Comparison of ENCODE assay signal across 29 cellular contexts in genomic region chr2:58660046-58660445, GRCh38.
"Had no signal": no experiment of that assay in that cellular context is flagged by ENCODE, and none has a peak within 500 bp of the region (broad histone marks: within the 10 kb centered on the region; RNA-seq: fewer than 3 reads in every experiment).

No MANE protein-coding gene starts in this region.

- ATAC-seq: activated T-helper 17 cell treated with anti-CD3 and anti-CD28 coated beads, Interleukin-2, amount 50 U/mL, for 72 hours; body of pancreas; effector memory CD8-positive, alpha-beta T cell; foreskin keratinocyte; gastrocnemius medialis had no signal

- H3K9me3 ChIP-seq: body of pancreas, esophagus muscularis mucosa, gastrocnemius medialis had no signal

- H3K9me3 Mint-ChIP-seq: activated CD4-positive, alpha-beta memory T cell treated with anti-CD3 and anti-CD28 coated beads, Interleukin-2, amount 10 ng/mL, durations not matched to agents 7 days and 5 days; activated CD4-positive, alpha-beta T cell treated with anti-CD3 and anti-CD28 coated beads, Interleukin-2, amount 10 ng/mL, durations not matched to agents 7 days and 5 days; activated T-cell treated with anti-CD3 and anti-CD28 coated beads, Interleukin-2, amount 50 U/mL, for 24 hours; activated T-helper 17 cell treated with anti-CD3 and anti-CD28 coated beads, Interleukin-2, amount 50 U/mL, for 72 hours had no signal

- H3K4me1 ChIP-seq: body of pancreas, esophagus muscularis mucosa, foreskin keratinocyte, gastrocnemius medialis had no signal

- H3K4me1 Mint-ChIP-seq: activated CD4-positive, alpha-beta memory T cell treated with anti-CD3 and anti-CD28 coated beads, Interleukin-2, amount 10 ng/mL, durations not matched to agents 7 days and 5 days; activated CD4-positive, alpha-beta T cell treated with anti-CD3 and anti-CD28 coated beads, Interleukin-2, amount 10 ng/mL, durations not matched to agents 7 days and 5 days; activated T-helper 17 cell treated with anti-CD3 and anti-CD28 coated beads, Interleukin-2, amount 50 U/mL, for 72 hours had no signal

- H3K36me3 ChIP-seq: esophagus muscularis mucosa, gastrocnemius medialis had no signal

- H3K36me3 Mint-ChIP-seq: activated naive CD8-positive, alpha-beta T cell had no signal

- H3K27ac Mint-ChIP-seq: activated CD4-positive, alpha-beta memory T cell treated with anti-CD3 and anti-CD28 coated beads, Interleukin-2, amount 10 ng/mL, durations not matched to agents 7 days and 5 days; activated CD4-positive, alpha-beta T cell treated with anti-CD3 and anti-CD28 coated beads, Interleukin-2, amount 10 ng/mL, durations not matched to agents 7 days and 5 days; activated naive CD8-positive, alpha-beta T cell; activated T-cell treated with anti-CD3 and anti-CD28 coated beads, Interleukin-2, amount 50 U/mL, for 24 hours; activated T-helper 17 cell treated with anti-CD3 and anti-CD28 coated beads, Interleukin-2, amount 50 U/mL, for 72 hours; effector memory CD8-positive, alpha-beta T cell had no signal

- H3K27me3 ChIP-seq: body of pancreas, esophagus muscularis mucosa, foreskin keratinocyte, gastrocnemius medialis had no signal

- H3K27me3 Mint-ChIP-seq: activated CD4-positive, alpha-beta T cell treated with anti-CD3 and anti-CD28 coated beads, Interleukin-2, amount 10 ng/mL, durations not matched to agents 7 days and 5 days; activated naive CD8-positive, alpha-beta T cell; activated T-cell treated with anti-CD3 and anti-CD28 coated beads, Interleukin-2, amount 50 U/mL, for 24 hours; activated T-helper 17 cell treated with anti-CD3 and anti-CD28 coated beads, Interleukin-2, amount 50 U/mL, for 72 hours; effector memory CD8-positive, alpha-beta T cell had no signal

- DNase-seq: activated CD4-positive, alpha-beta memory T cell treated with anti-CD3 and anti-CD28 coated beads, Interleukin-2, amount 10 ng/mL, durations not matched to agents 7 days and 5 days; activated CD4-positive, alpha-beta T cell treated with anti-CD3 and anti-CD28 coated beads for 1 hour; activated CD4-positive, alpha-beta T cell treated with anti-CD3 and anti-CD28 coated beads for 4 hours; activated CD4-positive, alpha-beta T cell treated with anti-CD3 and anti-CD28 coated beads, Interleukin-2, amount 10 ng/mL, durations not matched to agents 7 days and 5 days; activated CD4-positive, alpha-beta T cell treated with anti-CD3 and anti-CD28 coated beads, Interleukin-2, amount 50 U/mL, for 4 hours; activated CD4-positive, CD25-positive, alpha-beta regulatory T cell; activated CD8-positive, alpha-beta memory T cell treated with anti-CD3 and anti-CD28 coated beads, Interleukin-2, amount 50 U/mL, for 48 hours; activated effector memory CD4-positive, alpha-beta T cell treated with Interleukin-2 at 50 U/mL for 16 hours; activated gamma-delta T cell treated with Interleukin-2 at 50 U/mL for 16 hours; activated naive CD4-positive, alpha-beta T cell treated with anti-CD3 and anti-CD28 coated beads, Interleukin-2, amount 50 U/mL, for 16 hours; activated naive CD4-positive, alpha-beta T cell treated with Interleukin-2 at 50 U/mL for 16 hours; activated T-cell treated with anti-CD3 and anti-CD28 coated beads for 4 hours; activated T-cell treated with anti-CD3 and anti-CD28 coated beads, Interleukin-2, amount 50 U/mL, for 24 hours; amygdala; aorta; body of pancreas; caudate nucleus; cortex of kidney; dermis blood vessel endothelial cell; effector CD4-positive, alpha-beta T cell; effector memory CD8-positive, alpha-beta T cell; erythroblast; foreskin keratinocyte; gastrocnemius medialis; glutamatergic neuron; T-helper 2 cell had no signal

- H3K4me3 Mint-ChIP-seq: activated CD4-positive, alpha-beta memory T cell treated with anti-CD3 and anti-CD28 coated beads, Interleukin-2, amount 10 ng/mL, durations not matched to agents 7 days and 5 days; activated CD4-positive, alpha-beta T cell treated with anti-CD3 and anti-CD28 coated beads, Interleukin-2, amount 10 ng/mL, durations not matched to agents 7 days and 5 days; activated naive CD8-positive, alpha-beta T cell; activated T-cell treated with anti-CD3 and anti-CD28 coated beads, Interleukin-2, amount 50 U/mL, for 24 hours; activated T-helper 17 cell treated with anti-CD3 and anti-CD28 coated beads, Interleukin-2, amount 50 U/mL, for 72 hours; effector memory CD8-positive, alpha-beta T cell had no signal

- H3K4me3 ChIP-seq: body of pancreas, esophagus muscularis mucosa, gastrocnemius medialis had no signal
